In the genomic region with DNA sequence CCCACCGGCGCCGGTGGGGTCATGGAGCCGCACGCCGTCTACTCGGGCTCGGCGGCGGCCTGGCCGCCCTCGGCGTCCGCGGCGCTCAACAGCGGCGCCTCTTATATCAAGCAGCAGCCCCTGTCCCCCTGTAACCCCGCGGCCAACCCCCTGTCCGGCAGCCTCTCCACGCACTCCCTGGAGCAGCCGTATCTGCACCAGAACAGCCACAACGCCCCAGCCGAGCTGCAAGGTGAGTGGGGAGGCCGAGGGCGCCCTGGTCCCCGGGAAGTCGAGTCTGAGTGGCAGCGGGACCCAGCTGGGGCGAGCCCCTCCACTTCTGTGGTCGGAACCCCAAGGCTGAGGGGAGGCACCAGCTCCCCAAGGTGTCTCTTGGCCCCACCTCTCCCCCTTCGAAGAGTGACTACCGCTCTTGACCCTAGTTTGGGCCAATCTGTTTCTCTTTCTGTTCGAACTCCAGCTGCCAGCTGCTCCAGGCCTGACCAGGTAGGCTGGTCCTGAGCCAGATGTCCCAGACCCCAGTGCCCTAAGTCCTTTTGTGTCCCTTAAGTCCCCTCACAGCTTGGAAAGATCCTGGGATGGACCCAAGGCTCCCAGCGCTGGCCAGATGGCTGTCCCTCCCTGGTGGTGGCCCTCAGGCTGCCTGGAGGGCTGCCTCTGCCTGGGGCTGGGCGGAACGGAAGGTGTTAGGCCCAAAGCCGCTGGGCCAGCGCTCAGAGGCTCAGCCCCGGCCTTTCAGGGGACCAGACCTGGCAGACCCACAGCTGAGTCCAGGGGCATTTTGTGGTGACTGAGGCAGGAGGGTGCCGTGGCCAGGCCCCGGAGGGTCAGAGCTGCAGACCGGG, we compare ENCODE assay signal across 1 cellular context.
TF ChIP-seq lines count a peak whose summit lies in the region.

No MANE protein-coding gene starts in this region.

TF ChIP-seq in H1, 55 proteins besides CTCF, POLR2A, EP300 and RAD21:
- no peak for TF ChIP-seq SP4 (IDR thresholded peaks at IDR 0.05; ENCODE audit: low read length)
- peak; percentile 99 for TF ChIP-seq SUZ12 (IDR thresholded peaks at IDR 0.05; ENCODE audit: low read length)
- TF ChIP-seq EZH2 (IDR thresholded peaks at IDR 0.05; ENCODE audit: low read depth, low read length, severe bottlenecking): peak; percentile 100
- TF ChIP-seq RBBP5 (IDR thresholded peaks at IDR 0.05; ENCODE audit: borderline replicate concordance, low read depth, low read length): no peak
- TF ChIP-seq CBX8 (IDR thresholded peaks at IDR 0.05; ENCODE audit: borderline replicate concordance, low read depth, low read length): peak; percentile 72; the same call in 1 of the 2 replicates
- peak; percentile 41 for TF ChIP-seq RNF2 (IDR thresholded peaks at IDR 0.05; ENCODE audit: borderline replicate concordance, low read depth, low read length, missing control alignments, poor library complexity, severe bottlenecking)
